In genomic region chr6:90008189-90008907, GRCh38 we compare ENCODE assay signal across 12 cellular contexts.
A peak's percentile ranks its signal among the peaks of the same experiment; 100 is the strongest.
DNase-seq lines count a peak whose midpoint lies in the region; ATAC-seq, FAIRE-seq and TF ChIP-seq lines count a peak whose summit lies in the region.
"Had no signal": no experiment of that assay in that cellular context is flagged by ENCODE, and none has a peak within 500 bp of the region (broad histone marks: within the 10 kb centered on the region; RNA-seq: fewer than 3 reads in every experiment).

No MANE protein-coding gene starts in this region.

- no peaks in the 10 kb centered on the region for H3K27me3 Mint-ChIP-seq in CD4-positive, alpha-beta memory T cell

- H3K9me3 Mint-ChIP-seq in CD4-positive, alpha-beta memory T cell = no peaks in the 10 kb centered on the region

- peak; percentile 36 for FAIRE-seq in bronchial epithelial cell (lab: Jason Lieb, UNC)
- FAIRE-seq: GM19239 had no signal

- no peak for DNase-seq in CD4-positive, alpha-beta memory T cell
- DNase-seq in bronchial epithelial cell (ENCODE audit: low read depth) (peak; percentile 25), A172 (ENCODE audit: low spot score) (no peak), SKM-1 (lab: John Stamatoyannopoulos, UW; ENCODE audit: unreplicated experiment) (no peak), hypothalamus (lab: John Stamatoyannopoulos, UW) (no peak)
- DNase-seq: Caco-2 had no signal

- no peak overlapping the region for H3K27ac ChIP-seq in CD4-positive, alpha-beta memory T cell (ENCODE audit: low read depth, low read length)

- peak overlapping the region in 5 of 7 donors; percentile 1 to 68 (median 6) for H3K27ac Mint-ChIP-seq in CD4-positive, alpha-beta memory T cell
- H3K27ac Mint-ChIP-seq: mesothelial cell of epicardium had no signal

- H3K27me3 ChIP-seq in CD4-positive, alpha-beta memory T cell (ENCODE audit: insufficient read depth, low read length) = no peaks in the 10 kb centered on the region
- no peaks in the 10 kb centered on the region for H3K27me3 ChIP-seq in bronchial epithelial cell (ENCODE audit: control insufficient read depth, insufficient read depth, low read length)

- POLR2A ChIA-PET in CD4-positive, alpha-beta memory T cell (lab: Charles Lee; ENCODE audit: partially characterized antibody) = no interaction called here

- H3K36me3 Mint-ChIP-seq in CD4-positive, alpha-beta memory T cell = peaks cover 20 to 41% of the 10 kb centered on the region in 2 donors

- TF ChIP-seq CTCF in bronchial epithelial cell (IDR thresholded peaks at IDR 0.05; ENCODE audit: insufficient read depth, low read length, severe bottlenecking) = no peak

- CTCF ChIA-PET in CD4-positive, alpha-beta memory T cell (lab: Charles Lee; ENCODE audit: partially characterized antibody) = no interaction called here

- peak; percentile 52 for ATAC-seq in GM19467 (IDR thresholded peaks at IDR 0.05; ENCODE audit: unreplicated experiment)
- ATAC-seq in HG03442 (IDR thresholded peaks at IDR 0.05; ENCODE audit: unreplicated experiment) = peak; percentile 83
- ATAC-seq in HG03039 (IDR thresholded peaks at IDR 0.05; ENCODE audit: unreplicated experiment) = no peak

- no peak overlapping the region for H3K4me3 Mint-ChIP-seq in CD4-positive, alpha-beta memory T cell
- H3K4me3 Mint-ChIP-seq: mesothelial cell of epicardium had no signal

- H3K4me3 ChIP-seq in CD4-positive, alpha-beta memory T cell (ENCODE audit: low read length in 2 of 2) = no peak overlapping the region
- no peak overlapping the region for H3K4me3 ChIP-seq in bronchial epithelial cell (ENCODE audit: low read depth, low read length)
- H3K4me3 ChIP-seq: thoracic aorta had no signal

- no peaks in the 10 kb centered on the region for H3K9me3 ChIP-seq in CD4-positive, alpha-beta memory T cell (ENCODE audit: control insufficient read depth in 1 of 2, low read length in 2 of 2)
- H3K9me3 ChIP-seq: Caco-2, thoracic aorta had no signal

- peaks cover 15% of the 10 kb centered on the region for H3K36me3 ChIP-seq in CD4-positive, alpha-beta memory T cell (ENCODE audit: insufficient read depth, low read length)
- H3K36me3 ChIP-seq in bronchial epithelial cell (ENCODE audit: control insufficient read depth, insufficient read depth, low read length) = no peaks in the 10 kb centered on the region
- H3K36me3 ChIP-seq: thoracic aorta had no signal

- peaks cover 13 to 32% (median 21%) of the 10 kb centered on the region in 4 donors for H3K4me1 Mint-ChIP-seq in CD4-positive, alpha-beta memory T cell
- H3K4me1 Mint-ChIP-seq: mesothelial cell of epicardium had no signal

- intact Hi-C loops in CD4-positive, alpha-beta memory T cell (cut with micrococcal nuclease) = no loop called here

- H3K4me1 ChIP-seq in CD4-positive, alpha-beta memory T cell (ENCODE audit: insufficient read depth, low read length) = no peaks in the 10 kb centered on the region
- H3K4me1 ChIP-seq: Caco-2 had no signal
